In genomic region chr12:49059385-49060232, GRCh38 we compare ENCODE assay signal across 8 cellular contexts. TPM values are rescaled to one million over a fixed set of nuclear protein-coding genes. Genes with fewer than 3 reads are reported as not detected.
DNase-seq lines count a peak whose midpoint lies in the region; ATAC-seq and TF ChIP-seq lines count a peak whose summit lies in the region.

No MANE protein-coding gene starts in this region.

- DNase-seq in activated T-helper 1 cell treated with anti-CD3 and anti-CD28 coated beads, Interleukin-12 subunit alpha, Interleukin-12 subunit beta, Interleukin-2, Interleukin-4 antibody, amounts not matched to agents 30 ng/mL and 10 ng/mL and 1 ng/mL, durations not matched to agents 14 hours and 24 hours and 36 hours (ENCODE audit: low spot score), result no peak
- peak in 1 of 5 donors; percentile 72 for DNase-seq in heart left ventricle
- DNase-seq in psoas muscle, result peak in 1 of 2 donors; percentile 74
- no peak for DNase-seq in NCI-H345 treated with DMSO at 0.1 percent for 48 hours (lab: John Stamatoyannopoulos, UW; ENCODE audit: unreplicated experiment)
- DNase-seq in inferior parietal cortex (ENCODE audit: extremely low spot score), result no peak

- ATAC-seq in GM19397 (IDR thresholded peaks at IDR 0.05; ENCODE audit: unreplicated experiment), result peak; percentile 19
- ATAC-seq in heart left ventricle, result no peak
- peak; percentile 1 to 21 (median 16) for ATAC-seq in psoas muscle

- H3K27ac ChIP-seq in BLaER1 treated with 17β-estradiol and CSF1 and Interleukin-3, amounts not matched to agents 10 nM and 100 nM, result peak overlapping the region; percentile 96 to 100 (median 99)
- H3K27ac ChIP-seq in HUES48 (ENCODE audit: low read depth, low read length), result peak overlapping the region; percentile 98
- peak overlapping the region; percentile 94 to 99 (median 98) for H3K27ac ChIP-seq in heart left ventricle
- peak overlapping the region; percentile 95 for H3K27ac ChIP-seq in psoas muscle

- H3K36me3 Mint-ChIP-seq in activated T-helper 1 cell treated with anti-CD3 and anti-CD28 coated beads, Interleukin-12 subunit alpha, Interleukin-12 subunit beta, Interleukin-2, Interleukin-4 antibody, amounts not matched to agents 30 ng/mL and 10 ng/mL and 1 ng/mL, durations not matched to agents 14 hours and 24 hours and 36 hours (ENCODE audit: low read depth), result peaks cover 24% of the 10 kb centered on the region

- no peaks in the 10 kb centered on the region for H3K9me3 ChIP-seq in BLaER1 treated with 17β-estradiol and CSF1 and Interleukin-3, amounts not matched to agents 10 nM and 100 nM (replicated peaks in 1 of 11)
- H3K9me3 ChIP-seq in HUES48 (ENCODE audit: control insufficient read depth, insufficient read depth, low read length), result no peaks in the 10 kb centered on the region
- H3K9me3 ChIP-seq in heart left ventricle, result no peaks in the 10 kb centered on the region
- no peaks in the 10 kb centered on the region for H3K9me3 ChIP-seq in psoas muscle

- peaks cover 40 to 55% (median 44%) of the 10 kb centered on the region in 11 experiments for H4K20me1 ChIP-seq in BLaER1 treated with 17β-estradiol and CSF1 and Interleukin-3, amounts not matched to agents 10 nM and 100 nM

- peaks cover 8 to 14% (median 12%) of the 10 kb centered on the region in 11 experiments for H3K36me3 ChIP-seq in BLaER1 treated with 17β-estradiol and CSF1 and Interleukin-3, amounts not matched to agents 10 nM and 100 nM
- H3K36me3 ChIP-seq in HUES48 (ENCODE audit: control insufficient read depth, insufficient read depth, low read length), result peaks cover 8% of the 10 kb centered on the region
- peaks cover 0 to 8% (median 7%) of the 10 kb centered on the region in 9 donors for H3K36me3 ChIP-seq in heart left ventricle
- H3K36me3 ChIP-seq in psoas muscle (ENCODE audit: insufficient read depth in 1 of 2, low read depth in 1 of 2), result peaks cover 0 to 6% of the 10 kb centered on the region in 2 donors

- peak overlapping the region; percentile 96 to 100 (median 99) for H3K9ac ChIP-seq in BLaER1 treated with 17β-estradiol and CSF1 and Interleukin-3, amounts not matched to agents 10 nM and 100 nM
- H3K9ac ChIP-seq in HUES48 (ENCODE audit: low read depth, low read length), result peak overlapping the region; percentile 98

- no peak for TF ChIP-seq CTCF in heart left ventricle (IDR thresholded peaks at IDR 0.05)
- no peak for TF ChIP-seq CTCF in psoas muscle (IDR thresholded peaks at IDR 0.05)

- peak overlapping the region; percentile 95 for H3K4me3 Mint-ChIP-seq in activated T-helper 1 cell treated with anti-CD3 and anti-CD28 coated beads, Interleukin-12 subunit alpha, Interleukin-12 subunit beta, Interleukin-2, Interleukin-4 antibody, amounts not matched to agents 30 ng/mL and 10 ng/mL and 1 ng/mL, durations not matched to agents 14 hours and 24 hours and 36 hours

- no peaks in the 10 kb centered on the region for H3K9me3 Mint-ChIP-seq in activated T-helper 1 cell treated with anti-CD3 and anti-CD28 coated beads, Interleukin-12 subunit alpha, Interleukin-12 subunit beta, Interleukin-2, Interleukin-4 antibody, amounts not matched to agents 30 ng/mL and 10 ng/mL and 1 ng/mL, durations not matched to agents 14 hours and 24 hours and 36 hours

- H3K4me1 ChIP-seq in BLaER1 treated with 17β-estradiol and CSF1 and Interleukin-3, amounts not matched to agents 10 nM and 100 nM, result peaks cover 35 to 52% (median 40%) of the 10 kb centered on the region in 10 experiments
- peaks cover 31% of the 10 kb centered on the region for H3K4me1 ChIP-seq in HUES48 (ENCODE audit: control insufficient read depth, insufficient read depth, low read length)
- H3K4me1 ChIP-seq in heart left ventricle, result peaks cover 19 to 62% (median 44%) of the 10 kb centered on the region in 12 donors
- H3K4me1 ChIP-seq in psoas muscle, result peaks cover 37% of the 10 kb centered on the region

- peak overlapping the region; percentile 81 for H3K27ac Mint-ChIP-seq in activated T-helper 1 cell treated with anti-CD3 and anti-CD28 coated beads, Interleukin-12 subunit alpha, Interleukin-12 subunit beta, Interleukin-2, Interleukin-4 antibody, amounts not matched to agents 30 ng/mL and 10 ng/mL and 1 ng/mL, durations not matched to agents 14 hours and 24 hours and 36 hours

- WGBS in heart left ventricle, 4 donors, result 0 to 1% (median 0%) methylated on average over 9 to 74 of the region's 74 CpGs
- WGBS in psoas muscle, 3 donors, result 0% methylated on average over 52 to 74 of the region's 74 CpGs

- H3K27me3 ChIP-seq in BLaER1 treated with 17β-estradiol and CSF1 and Interleukin-3, amounts not matched to agents 10 nM and 100 nM, result no peaks in the 10 kb centered on the region
- H3K27me3 ChIP-seq in HUES48 (ENCODE audit: control insufficient read depth, insufficient read depth, low read length) (no peaks in the 10 kb centered on the region), heart left ventricle (no peaks in the 10 kb centered on the region), psoas muscle (ENCODE audit: insufficient read depth in 3 of 3, low read length in 2 of 3) (no peaks in the 10 kb centered on the region)

- TF ChIP-seq POLR2A in heart left ventricle (IDR thresholded peaks at IDR 0.05), result no peak

- peak overlapping the region; percentile 91 to 100 (median 98) for H3K4me2 ChIP-seq in BLaER1 treated with 17β-estradiol and CSF1 and Interleukin-3, amounts not matched to agents 10 nM and 100 nM

- peaks cover 57% of the 10 kb centered on the region for H3K4me1 Mint-ChIP-seq in activated T-helper 1 cell treated with anti-CD3 and anti-CD28 coated beads, Interleukin-12 subunit alpha, Interleukin-12 subunit beta, Interleukin-2, Interleukin-4 antibody, amounts not matched to agents 30 ng/mL and 10 ng/mL and 1 ng/mL, durations not matched to agents 14 hours and 24 hours and 36 hours (ENCODE audit: low read depth)

- peak overlapping the region; percentile 91 to 100 (median 98) for H3K4me3 ChIP-seq in BLaER1 treated with 17β-estradiol and CSF1 and Interleukin-3, amounts not matched to agents 10 nM and 100 nM
- peak overlapping the region; percentile 78 for H3K4me3 ChIP-seq in HUES48 (ENCODE audit: low read depth, low read length)
- H3K4me3 ChIP-seq in heart left ventricle, result peak overlapping the region; percentile 79 to 100 (median 93)
- H3K4me3 ChIP-seq in psoas muscle, result peak overlapping the region; percentile 99

- intact Hi-C loops in activated T-helper 1 cell treated with anti-CD3 and anti-CD28 coated beads, Interleukin-12 subunit alpha, Interleukin-12 subunit beta, Interleukin-2, Interleukin-4 antibody, amounts not matched to agents 30 ng/mL and 10 ng/mL and 1 ng/mL, durations not matched to agents 14 hours and 24 hours and 36 hours (cut with micrococcal nuclease), result loop anchor here (1.0 to 5.0 kb wide), 5 partner anchors 11 to 263 kb away; partner anchors contain the start of genes LMBR1L, PRKAG1, TROAP and TUBA1A
- intact Hi-C loops in heart left ventricle (cut with DNase I), result loop anchor here in 9 of 10 donors (2.0 to 10.0 kb wide), 9 partner anchors 37 to 178 kb away; partner anchors contain the start of genes PRKAG1 (in 3 of the 9) and TUBA1A (in 1 of the 9)
- intact Hi-C loops in psoas muscle (cut with DNase I), result loop anchor here (5.0 to 10.0 kb wide), 4 partner anchors 37 to 175 kb away; no protein-coding TSS in a partner anchor

- no peaks in the 10 kb centered on the region for H3K27me3 Mint-ChIP-seq in activated T-helper 1 cell treated with anti-CD3 and anti-CD28 coated beads, Interleukin-12 subunit alpha, Interleukin-12 subunit beta, Interleukin-2, Interleukin-4 antibody, amounts not matched to agents 30 ng/mL and 10 ng/mL and 1 ng/mL, durations not matched to agents 14 hours and 24 hours and 36 hours (ENCODE audit: insufficient read depth)

RNA-seq across cellular contexts. Expression of gene KMT2D, which starts 1.0 kb away (rescaled TPM):
- total RNA-seq in activated T-helper 1 cell treated with anti-CD3 and anti-CD28 coated beads, Interleukin-12 subunit alpha, Interleukin-12 subunit beta, Interleukin-2, Interleukin-4 antibody, amounts not matched to agents 30 ng/mL and 10 ng/mL and 1 ng/mL, durations not matched to agents 14 hours and 24 hours and 36 hours, result 107 and 109 TPM in 2 replicates
- total RNA-seq in heart left ventricle, result 10 to 100 TPM; 32.5 to 82.7 (median 55.6) TPM
- polyA plus RNA-seq in heart left ventricle, result 10 to 100 TPM; 38.1 to 47.4 TPM
- 10 to 100 TPM; 62.6 to 69.8 (median 65.1) TPM for total RNA-seq in psoas muscle
- polyA plus RNA-seq in psoas muscle, result 10 to 100 TPM; 10.8 to 65.8 (median 13.9) TPM

RNA-seq across cellular contexts. Expression of gene RHEBL1, which starts 10.2 kb away (rescaled TPM):
- 8.6 and 10.7 TPM in 2 replicates for total RNA-seq in activated T-helper 1 cell treated with anti-CD3 and anti-CD28 coated beads, Interleukin-12 subunit alpha, Interleukin-12 subunit beta, Interleukin-2, Interleukin-4 antibody, amounts not matched to agents 30 ng/mL and 10 ng/mL and 1 ng/mL, durations not matched to agents 14 hours and 24 hours and 36 hours
- total RNA-seq in heart left ventricle, result 1 to 10 TPM in 2 of 9 donors, under 1 TPM in 2, not detected in 5; 0.19 to 2.0 (median 0.72) TPM
- under 1 TPM; 0.37 to 0.50 TPM for polyA plus RNA-seq in heart left ventricle
- total RNA-seq in psoas muscle, result under 1 TPM in 1 of 4 donors, not detected in 3; 0.97 TPM
- polyA plus RNA-seq in psoas muscle, result 1 to 10 TPM in 1 of 3 donors, under 1 TPM in 2; 0.21 to 1.2 (median 0.57) TPM

RNA-seq across cellular contexts. Expression of gene DHH, which starts 35.0 kb away (rescaled TPM):
- total RNA-seq in activated T-helper 1 cell treated with anti-CD3 and anti-CD28 coated beads, Interleukin-12 subunit alpha, Interleukin-12 subunit beta, Interleukin-2, Interleukin-4 antibody, amounts not matched to agents 30 ng/mL and 10 ng/mL and 1 ng/mL, durations not matched to agents 14 hours and 24 hours and 36 hours, result 0.10 TPM in 1 of 2 replicates, not detected in the other
- total RNA-seq in heart left ventricle, result 1 to 10 TPM in 1 of 9 donors, under 1 TPM in 8; 0.34 to 1.5 (median 0.76) TPM
- polyA plus RNA-seq in heart left ventricle, result 1 to 10 TPM in 1 of 2 donors, under 1 TPM in 1; 0.38 to 1.0 TPM
- under 1 TPM; 0.07 to 0.43 (median 0.17) TPM for total RNA-seq in psoas muscle
- polyA plus RNA-seq in psoas muscle, result under 1 TPM; 0.08 to 0.39 (median 0.17) TPM

RNA-seq across cellular contexts. Expression of gene PRKAG1, which starts 41.0 kb away (rescaled TPM):
- total RNA-seq in activated T-helper 1 cell treated with anti-CD3 and anti-CD28 coated beads, Interleukin-12 subunit alpha, Interleukin-12 subunit beta, Interleukin-2, Interleukin-4 antibody, amounts not matched to agents 30 ng/mL and 10 ng/mL and 1 ng/mL, durations not matched to agents 14 hours and 24 hours and 36 hours, result 85.0 and 85.1 TPM in 2 replicates
- total RNA-seq in heart left ventricle (100 to 1,000 TPM in 2 of 9 donors, 10 to 100 TPM in 7; 72.0 to 107 (median 98.6) TPM), psoas muscle (10 to 100 TPM; 49.5 to 91.6 (median 70.6) TPM)
- polyA plus RNA-seq in heart left ventricle (10 to 100 TPM; 91.5 to 93.5 TPM), psoas muscle (100 to 1,000 TPM in 1 of 3 donors, 10 to 100 TPM in 2; 67.5 to 105 (median 86.5) TPM)

RNA-seq across cellular contexts. Expression of gene LMBR1L, which starts 51.0 kb away (rescaled TPM):
- 50.4 and 52.5 TPM in 2 replicates for total RNA-seq in activated T-helper 1 cell treated with anti-CD3 and anti-CD28 coated beads, Interleukin-12 subunit alpha, Interleukin-12 subunit beta, Interleukin-2, Interleukin-4 antibody, amounts not matched to agents 30 ng/mL and 10 ng/mL and 1 ng/mL, durations not matched to agents 14 hours and 24 hours and 36 hours
- total RNA-seq in heart left ventricle (10 to 100 TPM; 10.4 to 43.5 (median 27.9) TPM), psoas muscle (10 to 100 TPM; 13.3 to 27.3 (median 21.3) TPM)
- polyA plus RNA-seq in heart left ventricle (10 to 100 TPM; 17.2 to 23.7 TPM), psoas muscle (10 to 100 TPM; 13.3 to 16.8 (median 14.1) TPM)

Comparison
In these comparisons a context has a peak if more than half of its experiments do, and no peak if none do; other contexts are left out.
1. ATAC-seq: peak in GM19397 (single experiment) and psoas muscle (4 of 4); none in heart left ventricle (0 of 4).
2. Peak in every context shown above with its lines, with median percentiles within 50 percentile points of each other: H3K27ac ChIP-seq and H3K4me3 ChIP-seq.